In genomic region chr3:178194547-178194946, GRCh38 we compare ENCODE assay signal across 21 cellular contexts.
DNase-seq lines count a peak whose midpoint lies in the region; ATAC-seq and TF ChIP-seq lines count a peak whose summit lies in the region.
"Had no signal": no experiment of that assay in that cellular context is flagged by ENCODE, and none has a peak within 500 bp of the region (broad histone marks: within the 10 kb centered on the region; RNA-seq: fewer than 3 reads in every experiment).

No MANE protein-coding gene starts in this region.

- DNase-seq in SK-N-SH = no peak
- no peak for DNase-seq in T-helper 17 cell
- DNase-seq in mesendoderm = no peak
- DNase-seq in effector CD8-positive, alpha-beta T cell (lab: John Stamatoyannopoulos, UW) = no peak
- no peak for DNase-seq in dedifferentiated amniotic fluid mesenchymal stem cell (ENCODE audit: extremely low spot score)
- no peak for DNase-seq in uterus
- no peak for DNase-seq in transverse colon
- DNase-seq: 8988T, DND-41, H9, IMR-90, Karpas-422, NCI-H1092, NCI-H1436 treated with DMSO at 0.1 percent for 48 hours, NCI-H2081, NCI-H524, RPMI8226, SHP77 treated with DMSO at 0.1 percent for 48 hours had no signal

- in situ Hi-C loops in transverse colon (cut with MboI; ENCODE audit: low pct_ligation_motif_present in 1 of 4, low pct_unique_long_range_greater_than_20kb in 1 of 4, low sequenced_read_pairs in 3 of 4) = no loop called here

- peaks cover 0 to 6% of the 10 kb centered on the region in 2 experiments; a peak in 2 of 4 replicates for H3K4me1 ChIP-seq in SK-N-SH (ENCODE audit: control insufficient read depth in 1 of 2, insufficient read depth in 2 of 2, low read depth in 1 of 2, low read length in 1 of 2)
- H3K4me1 ChIP-seq in mesendoderm (ENCODE audit: control insufficient read depth, low read depth, low read length) = no peaks in the 10 kb centered on the region
- H3K4me1 ChIP-seq in uterus = peaks cover 0 to 4% of the 10 kb centered on the region in 2 donors
- H3K4me1 ChIP-seq in transverse colon = no peaks in the 10 kb centered on the region

- no peak overlapping the region for H4K5ac ChIP-seq in mesendoderm (ENCODE audit: low read length)

- no peak for TF ChIP-seq CTCF in SK-N-SH (IDR thresholded peaks at IDR 0.05)
- no peak for TF ChIP-seq CTCF in uterus (IDR thresholded peaks at IDR 0.05)
- no peak for TF ChIP-seq CTCF in transverse colon (IDR thresholded peaks at IDR 0.05)

- H3K27ac Mint-ChIP-seq in T-helper 17 cell = peak overlapping the region; percentile 39
- H3K27ac Mint-ChIP-seq: B cell, H9 had no signal

- intact Hi-C loops in uterus (cut with DNase I; ENCODE audit: low total_unique reads) (no loop called here), transverse colon (cut with DNase I; ENCODE audit: low total_unique reads) (no loop called here)

- H3K9me3 ChIP-seq in SK-N-SH = peaks cover 4% of the 10 kb centered on the region; the same call in 1 of the 2 replicates
- H3K9me3 ChIP-seq in T-helper 17 cell (ENCODE audit: control insufficient read depth, low read length, poor library complexity, severe bottlenecking) = no peaks in the 10 kb centered on the region
- H3K9me3 ChIP-seq in uterus = no peaks in the 10 kb centered on the region
- no peaks in the 10 kb centered on the region for H3K9me3 ChIP-seq in transverse colon

- H3K9ac ChIP-seq in SK-N-SH = no peak overlapping the region
- H3K9ac ChIP-seq in mesendoderm (ENCODE audit: low read length) = no peak overlapping the region

- H3K36me3 Mint-ChIP-seq in T-helper 17 cell (ENCODE audit: low read depth) = no peaks in the 10 kb centered on the region

- TF ChIP-seq RAD21 in SK-N-SH (IDR thresholded peaks at IDR 0.05; ENCODE audit: low read length) = no peak

- no peak overlapping the region for H4K8ac ChIP-seq in mesendoderm (ENCODE audit: low read depth, low read length)

- CTCF ChIA-PET in SK-N-SH (lab: Yijun Ruan, JAX) = no interaction called here

- H3K23ac ChIP-seq in mesendoderm (ENCODE audit: low read length) = no peak overlapping the region

- H3K56ac ChIP-seq in mesendoderm (ENCODE audit: low read length) = no peak overlapping the region

- 74% methylated on average over 4 of the region's 4 CpGs for WGBS in SK-N-SH (ENCODE audit: low lambda C conversion rate)
- no CpG with 5 or more reads among the region's 4 CpGs for WGBS in mesendoderm (ENCODE audit: extremely low coverage, insufficient coverage, low lambda C conversion rate)
- 45 to 75% methylated on average over 3 to 4 of the region's 4 CpGs for WGBS in transverse colon (ENCODE audit: low coverage in 1 of 2), 2 donors

- H3F3A ChIP-seq in SK-N-SH (replicated peaks; ENCODE audit: insufficient read depth) = peaks cover 20% of the 10 kb centered on the region

- H2BK15ac ChIP-seq in mesendoderm (replicated peaks; ENCODE audit: low read depth) = no peak overlapping the region

- H2AFZ ChIP-seq in SK-N-SH (ENCODE audit: low read depth) = no peak overlapping the region

- TF ChIP-seq POLR2A in uterus (IDR thresholded peaks at IDR 0.05) = no peak
- TF ChIP-seq POLR2A in transverse colon (IDR thresholded peaks at IDR 0.05) = no peak

- H2BK120ac ChIP-seq in mesendoderm (ENCODE audit: low read depth, low read length) = no peak overlapping the region

- H4K20me1 ChIP-seq in SK-N-SH (ENCODE audit: insufficient read depth) = no peaks in the 10 kb centered on the region

- TF ChIP-seq EP300 in SK-N-SH (IDR thresholded peaks at IDR 0.05; ENCODE audit: borderline replicate concordance in 1 of 2, low read depth in 1 of 2, low read length in 1 of 2) = no peak
- TF ChIP-seq EP300 in transverse colon (IDR thresholded peaks at IDR 0.05; ENCODE audit: low read depth) = no peak

- ATAC-seq in SK-N-SH treated with all-trans-retinoic acid at 6 μM for 48 hours = no peak
- no peak for ATAC-seq in T-helper 17 cell
- ATAC-seq: PC-3 had no signal

- H3K27ac ChIP-seq in SK-N-SH (ENCODE audit: low read depth in 2 of 2, low read length in 1 of 2) (no peak overlapping the region), mesendoderm (ENCODE audit: low read depth, low read length) (no peak overlapping the region), uterus (no peak overlapping the region), transverse colon (no peak overlapping the region)

- H3K79me1 ChIP-seq in mesendoderm (ENCODE audit: low read length) = no peaks in the 10 kb centered on the region

- POLR2A ChIA-PET in SK-N-SH (lab: Yijun Ruan, JAX) = no interaction called here

- H3K18ac ChIP-seq in mesendoderm (ENCODE audit: low read length) = peak overlapping the region; percentile 39

- no peaks in the 10 kb centered on the region for H3K9me2 ChIP-seq in SK-N-SH

- no peaks in the 10 kb centered on the region for H3K27me3 Mint-ChIP-seq in T-helper 17 cell
- H3K27me3 Mint-ChIP-seq: B cell had no signal

- H3K4me3 Mint-ChIP-seq in T-helper 17 cell = no peak overlapping the region
- H3K4me3 Mint-ChIP-seq: B cell, H9 had no signal

- H3K36me3 ChIP-seq in SK-N-SH (replicated peaks in 1 of 2; ENCODE audit: control insufficient read depth in 1 of 2, insufficient read depth in 2 of 2, low read length in 1 of 2) = no peaks in the 10 kb centered on the region
- H3K36me3 ChIP-seq in mesendoderm (ENCODE audit: control insufficient read depth, insufficient read depth, low read length) = no peaks in the 10 kb centered on the region
- no peaks in the 10 kb centered on the region for H3K36me3 ChIP-seq in uterus
- no peaks in the 10 kb centered on the region for H3K36me3 ChIP-seq in transverse colon

- H2AK5ac ChIP-seq in mesendoderm (ENCODE audit: low read length) = no peak overlapping the region

- H3K79me2 ChIP-seq in SK-N-SH (ENCODE audit: insufficient read depth) (no peaks in the 10 kb centered on the region), mesendoderm (ENCODE audit: control insufficient read depth, insufficient read depth, low read length) (no peaks in the 10 kb centered on the region)

- no peaks in the 10 kb centered on the region for H3K4me1 Mint-ChIP-seq in T-helper 17 cell
- H3K4me1 Mint-ChIP-seq: B cell had no signal

- H3K4ac ChIP-seq in mesendoderm (ENCODE audit: low read depth, low read length) = no peak overlapping the region

- H3K4me3 ChIP-seq in SK-N-SH (ENCODE audit: low read depth in 2 of 2, low read length in 1 of 2) (no peak overlapping the region), mesendoderm (ENCODE audit: low read length) (no peak overlapping the region), uterus (no peak overlapping the region), transverse colon (no peak overlapping the region)

- H3K4me2 ChIP-seq in SK-N-SH (no peak overlapping the region), mesendoderm (ENCODE audit: low read length) (no peak overlapping the region)

- H3K27me3 ChIP-seq in SK-N-SH (ENCODE audit: insufficient read depth) (no peaks in the 10 kb centered on the region), mesendoderm (ENCODE audit: insufficient read depth, low read length, poor library complexity) (no peaks in the 10 kb centered on the region), uterus (no peaks in the 10 kb centered on the region), transverse colon (no peaks in the 10 kb centered on the region)

- no peak overlapping the region for H2BK5ac ChIP-seq in mesendoderm (ENCODE audit: low read length)

TF ChIP-seq in SK-N-SH, 30 proteins besides CTCF, POLR2A, EP300 and RAD21 (continues in another document):
- TF ChIP-seq USF1 (IDR thresholded peaks at IDR 0.05; ENCODE audit: borderline replicate concordance, low read depth) (no peak), PBX3 (IDR thresholded peaks at IDR 0.05) (0 out of 2 replicates have a peak, but pooled peaks have one; percentile 5)

TF ChIP-seq in SK-N-SH treated with all-trans-retinoic acid at 6 μM for 48 hours, 23 proteins besides CTCF, POLR2A, EP300 and RAD21 (continues in another document):
- no peak for TF ChIP-seq TCF4 (CRISPR knock-in tag; IDR thresholded peaks at IDR 0.05; ENCODE audit: borderline replicate concordance)
- TF ChIP-seq BACH2 (CRISPR knock-in tag; IDR thresholded peaks at IDR 0.05; ENCODE audit: borderline replicate concordance) = no peak
- no peak for TF ChIP-seq RARB (CRISPR knock-in tag; IDR thresholded peaks at IDR 0.05)
- TF ChIP-seq ZNF70 (CRISPR knock-in tag; IDR thresholded peaks at IDR 0.05) = no peak
- TF ChIP-seq OSR1 (CRISPR knock-in tag; IDR thresholded peaks at IDR 0.05) = no peak
- no peak for TF ChIP-seq PATZ1 (CRISPR knock-in tag; IDR thresholded peaks at IDR 0.05; ENCODE audit: borderline replicate concordance)
- TF ChIP-seq POU6F1 (CRISPR knock-in tag; IDR thresholded peaks at IDR 0.05; ENCODE audit: borderline replicate concordance, low read depth) = no peak
- TF ChIP-seq SNAI2 (CRISPR knock-in tag; IDR thresholded peaks at IDR 0.05) = no peak
- no peak for TF ChIP-seq ZFP30 (CRISPR knock-in tag; IDR thresholded peaks at IDR 0.05)
